ENCODE assay signal across 1 cellular context in the genomic region with DNA sequence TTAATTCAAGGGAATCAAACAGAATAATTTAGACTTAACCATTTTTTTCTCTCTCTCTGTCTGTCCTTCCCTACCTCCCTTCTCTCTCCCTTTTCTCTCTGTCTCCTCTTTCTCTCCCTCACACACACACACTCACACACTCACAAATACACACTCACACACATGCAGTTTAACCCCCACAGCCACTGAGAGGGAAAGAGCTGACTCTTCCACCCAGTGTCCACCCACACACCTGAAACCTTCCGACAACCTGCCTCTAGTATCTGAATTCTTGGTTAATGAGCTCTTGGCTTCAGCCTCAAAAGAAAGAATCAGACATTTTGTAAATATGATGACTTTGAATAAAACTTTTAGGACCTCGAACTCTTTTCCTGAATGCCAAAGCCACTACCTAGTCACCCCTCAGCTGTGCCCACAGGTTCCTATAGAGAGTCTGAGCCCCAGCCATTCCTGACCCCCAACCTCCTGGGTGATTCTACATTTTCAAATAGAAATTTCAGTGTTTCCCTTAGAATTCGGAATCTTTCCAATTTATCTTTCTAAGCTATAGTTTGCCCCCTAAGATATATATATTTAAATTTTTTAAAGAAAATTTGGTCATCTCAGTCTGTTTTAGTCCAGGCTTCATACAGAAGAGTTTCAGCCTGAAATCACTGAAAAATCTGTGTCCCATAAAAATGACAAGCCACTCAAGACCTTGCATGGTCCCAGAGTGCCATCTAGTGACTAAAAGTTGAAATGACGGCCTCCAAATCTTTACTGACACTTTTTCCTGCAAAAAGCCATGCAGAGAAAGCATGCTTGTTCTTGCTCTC.
TF ChIP-seq lines count a peak whose summit lies in the region.

No MANE protein-coding gene starts in this region.

TF ChIP-seq in neural cell, 6 proteins besides CTCF, POLR2A, EP300 and RAD21 (continued from another document):
- no peak for TF ChIP-seq EZH2 (IDR thresholded peaks at IDR 0.05; ENCODE audit: borderline replicate concordance, insufficient read depth, low read length, poor library complexity, severe bottlenecking)
- TF ChIP-seq SMC3 (conservative IDR thresholded peaks at IDR 0.05; ENCODE audit: poor library complexity), result peak; percentile 94
- TF ChIP-seq TAF1 (IDR thresholded peaks at IDR 0.05; ENCODE audit: low read depth), result no peak
- peak; percentile 19 for TF ChIP-seq MXI1 (conservative IDR thresholded peaks at IDR 0.05; ENCODE audit: poor library complexity, severe bottlenecking)
